ENCODE assay signal across 15 cellular contexts in the genomic region with DNA sequence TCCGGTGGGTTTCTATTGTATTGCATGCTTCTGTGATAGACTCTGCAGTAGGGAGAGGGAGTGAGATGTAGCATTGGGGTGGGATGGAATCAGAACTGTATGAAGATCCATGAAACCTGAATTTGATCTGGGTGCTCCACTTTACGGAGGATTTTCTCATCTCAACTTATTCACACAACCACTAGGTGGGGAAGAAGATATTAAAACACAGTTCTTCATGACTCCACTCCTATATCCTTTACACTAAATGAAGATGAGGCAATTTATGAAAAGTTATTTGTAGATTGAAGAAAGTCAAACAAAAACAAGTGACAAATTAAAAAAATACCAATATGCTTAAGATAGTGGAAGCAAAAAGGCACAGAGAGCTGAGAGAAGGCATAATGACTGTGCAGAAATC.
DNase-seq lines count a peak whose midpoint lies in the region; ATAC-seq and TF ChIP-seq lines count a peak whose summit lies in the region.
"Had no signal": no experiment of that assay in that cellular context is flagged by ENCODE, and none has a peak within 500 bp of the region (broad histone marks: within the 10 kb centered on the region; RNA-seq: fewer than 3 reads in every experiment).

No MANE protein-coding gene starts in this region.

- ATAC-seq in esophagus mucosa = no peak
- no peak for ATAC-seq in activated naive CD4-positive, alpha-beta T cell treated with anti-CD3 and anti-CD28 coated beads, Interleukin-2, amount 50 U/mL, for 72 hours
- ATAC-seq: activated CD8-positive, alpha-beta T cell treated with anti-CD3 and anti-CD28 coated beads for 36 hours; GM12878; naive thymus-derived CD8-positive, alpha-beta T cell had no signal

- no peaks in the 10 kb centered on the region for H3K36me3 Mint-ChIP-seq in activated naive CD4-positive, alpha-beta T cell treated with anti-CD3 and anti-CD28 coated beads, Interleukin-2, amount 50 U/mL, for 72 hours
- H3K36me3 Mint-ChIP-seq: activated naive CD4-positive, alpha-beta T cell treated with anti-CD3 and anti-CD28 coated beads, Interleukin-2, amount 10 ng/mL, durations not matched to agents 7 days and 5 days; naive thymus-derived CD8-positive, alpha-beta T cell had no signal

- no peak for TF ChIP-seq EP300 in neural cell (conservative IDR thresholded peaks at IDR 0.05; ENCODE audit: poor library complexity, severe bottlenecking)

- TF ChIP-seq CTCF in Loucy (conservative IDR thresholded peaks at IDR 0.05; ENCODE audit: low read length) (peak; percentile 52), brain microvascular endothelial cell (IDR thresholded peaks at IDR 0.05; ENCODE audit: low read depth, low read length, missing control alignments) (peak; percentile 37), neural cell (IDR thresholded peaks at IDR 0.05; ENCODE audit: poor library complexity, severe bottlenecking) (peak; percentile 29)

- H3K27ac Mint-ChIP-seq in activated naive CD4-positive, alpha-beta T cell treated with anti-CD3 and anti-CD28 coated beads, Interleukin-2, amount 50 U/mL, for 72 hours = no peak overlapping the region
- H3K27ac Mint-ChIP-seq: activated CD8-positive, alpha-beta T cell treated with anti-CD3 and anti-CD28 coated beads for 36 hours; activated naive CD4-positive, alpha-beta T cell treated with anti-CD3 and anti-CD28 coated beads, Interleukin-2, amount 10 ng/mL, durations not matched to agents 7 days and 5 days; naive thymus-derived CD8-positive, alpha-beta T cell had no signal

- DNase-seq in GM23248 (peak; percentile 3), brain microvascular endothelial cell (no peak), NCI-H1092 (lab: John Stamatoyannopoulos, UW) (no peak)
- DNase-seq in activated naive CD4-positive, alpha-beta T cell treated with anti-CD3 and anti-CD28 coated beads, Interleukin-2, amount 50 U/mL, for 72 hours (ENCODE audit: low spot score in 2 of 2) = no peak
- DNase-seq: activated CD8-positive, alpha-beta T cell treated with anti-CD3 and anti-CD28 coated beads for 36 hours; activated naive CD4-positive, alpha-beta T cell treated with anti-CD3 and anti-CD28 coated beads, Interleukin-2, amount 10 ng/mL, durations not matched to agents 7 days and 5 days; Calu3; MG63; naive thymus-derived CD8-positive, alpha-beta T cell; NCI-H510A; stimulated activated CD4-positive, alpha-beta T cell treated with anti-CD3 and anti-CD28 coated beads, Interleukin-15, amount 100 ng/mL, for 24 hours had no signal

- H3K27ac ChIP-seq in GM23248 = no peak overlapping the region
- no peak overlapping the region for H3K27ac ChIP-seq in brain microvascular endothelial cell
- H3K27ac ChIP-seq in neural cell (ENCODE audit: low read length) = no peak overlapping the region

- H4K20me1 ChIP-seq in GM23248 (ENCODE audit: insufficient read depth) (no peaks in the 10 kb centered on the region), Loucy (ENCODE audit: insufficient read depth, low read length, poor library complexity, severe bottlenecking) (no peaks in the 10 kb centered on the region), neural cell (ENCODE audit: insufficient read depth) (no peaks in the 10 kb centered on the region)

- H3K36me3 ChIP-seq in GM23248 (ENCODE audit: low read depth) = no peaks in the 10 kb centered on the region
- H3K36me3 ChIP-seq in Loucy (ENCODE audit: insufficient read depth, low read length) = no peaks in the 10 kb centered on the region
- H3K36me3 ChIP-seq in brain microvascular endothelial cell (replicated peaks) = no peaks in the 10 kb centered on the region
- no peaks in the 10 kb centered on the region for H3K36me3 ChIP-seq in neural cell (ENCODE audit: insufficient read depth, low read length)
- H3K36me3 ChIP-seq: MG63 had no signal

- no peaks in the 10 kb centered on the region for H3F3A ChIP-seq in GM23248 (ENCODE audit: insufficient read depth)
- H3F3A ChIP-seq in Loucy (ENCODE audit: low read depth) = no peaks in the 10 kb centered on the region
- no peaks in the 10 kb centered on the region for H3F3A ChIP-seq in neural cell (ENCODE audit: insufficient read depth, low read length, poor library complexity, severe bottlenecking)

- peaks cover 0 to 5% of the 10 kb centered on the region in 2 donors for H3K9me3 Mint-ChIP-seq in activated naive CD4-positive, alpha-beta T cell treated with anti-CD3 and anti-CD28 coated beads, Interleukin-2, amount 50 U/mL, for 72 hours
- H3K9me3 Mint-ChIP-seq: activated CD8-positive, alpha-beta T cell treated with anti-CD3 and anti-CD28 coated beads for 36 hours; activated naive CD4-positive, alpha-beta T cell treated with anti-CD3 and anti-CD28 coated beads, Interleukin-2, amount 10 ng/mL, durations not matched to agents 7 days and 5 days had no signal

- H3K9me2 ChIP-seq in GM23248 (ENCODE audit: insufficient read depth) (no peaks in the 10 kb centered on the region; the same call in 1 of the 2 replicates), Loucy (replicated peaks; ENCODE audit: low read depth, low read length) (no peaks in the 10 kb centered on the region), neural cell (ENCODE audit: insufficient read depth, low read length) (no peaks in the 10 kb centered on the region)

- no peak overlapping the region for H3K9ac ChIP-seq in GM23248
- no peak overlapping the region for H3K9ac ChIP-seq in Loucy (ENCODE audit: low read depth, low read length, poor library complexity, severe bottlenecking)
- no peak overlapping the region for H3K9ac ChIP-seq in neural cell (ENCODE audit: low read length)

- H3K79me2 ChIP-seq in GM23248 (ENCODE audit: insufficient read depth) = no peaks in the 10 kb centered on the region
- no peaks in the 10 kb centered on the region for H3K79me2 ChIP-seq in Loucy (ENCODE audit: insufficient read depth, low read length)
- no peaks in the 10 kb centered on the region for H3K79me2 ChIP-seq in neural cell (replicated peaks; ENCODE audit: insufficient read depth, low read length)

- H3K4me2 ChIP-seq in GM23248 (ENCODE audit: unreplicated experiment) (no peak overlapping the region), Loucy (ENCODE audit: low read depth, low read length, poor library complexity, severe bottlenecking) (no peak overlapping the region), neural cell (ENCODE audit: low read length) (no peak overlapping the region)

- H3K4me3 ChIP-seq in GM23248 = no peak overlapping the region
- no peak overlapping the region for H3K4me3 ChIP-seq in Loucy (ENCODE audit: low read length, poor library complexity, severe bottlenecking)
- H3K4me3 ChIP-seq in brain microvascular endothelial cell (ENCODE audit: low read depth, low read length) = no peak overlapping the region
- no peak overlapping the region for H3K4me3 ChIP-seq in neural cell (ENCODE audit: low read length)
- H3K4me3 ChIP-seq: GM12878, MG63 had no signal

- H2AFZ ChIP-seq in GM23248 (no peak overlapping the region), Loucy (ENCODE audit: low read length) (no peak overlapping the region), neural cell (ENCODE audit: low read depth, low read length) (no peak overlapping the region)

- no peaks in the 10 kb centered on the region for H3K9me3 ChIP-seq in GM23248 (ENCODE audit: low read depth)
- no peaks in the 10 kb centered on the region for H3K9me3 ChIP-seq in Loucy (ENCODE audit: insufficient read depth, low read depth, low read length)
- no peaks in the 10 kb centered on the region for H3K9me3 ChIP-seq in neural cell (ENCODE audit: low read length)
- H3K9me3 ChIP-seq: MG63 had no signal

- in situ Hi-C loops in GM23248 (cut with MboI) (no loop called here), brain microvascular endothelial cell (cut with HindIII; ENCODE audit: low pct_ligation_motif_present, low sequenced_read_pairs) (no loop called here)

- H3K27me3 ChIP-seq in GM23248 (replicated peaks; ENCODE audit: insufficient read depth) (no peaks in the 10 kb centered on the region), Loucy (ENCODE audit: insufficient read depth, low read length, poor library complexity, severe bottlenecking) (no peaks in the 10 kb centered on the region), brain microvascular endothelial cell (replicated peaks) (no peaks in the 10 kb centered on the region), neural cell (ENCODE audit: insufficient read depth, low read depth, low read length) (no peaks in the 10 kb centered on the region)
- H3K27me3 ChIP-seq: MG63 had no signal

- no peaks in the 10 kb centered on the region for H3K4me1 ChIP-seq in GM23248 (ENCODE audit: insufficient read depth)
- H3K4me1 ChIP-seq in Loucy (ENCODE audit: insufficient read depth, low read length, poor library complexity, severe bottlenecking) = no peaks in the 10 kb centered on the region

- WGBS in GM23248 (ENCODE audit: low coverage in 1 of 2, low lambda C conversion rate in 2 of 2, missing lambda C conversion rate in 2 of 2), 2 experiments = 46 to 51% methylated on average over 2 of the region's 2 CpGs

- peak; percentile 13 for TF ChIP-seq RAD21 in neural cell (conservative IDR thresholded peaks at IDR 0.05)

TF ChIP-seq in neural cell, 6 proteins besides CTCF, POLR2A, EP300 and RAD21:
- TF ChIP-seq EZH2 (IDR thresholded peaks at IDR 0.05; ENCODE audit: borderline replicate concordance, insufficient read depth, low read length, poor library complexity, severe bottlenecking) (no peak), SMC3 (conservative IDR thresholded peaks at IDR 0.05; ENCODE audit: poor library complexity) (no peak), TAF1 (IDR thresholded peaks at IDR 0.05; ENCODE audit: low read depth) (no peak)
